ENCODE assay signal across 21 cellular contexts in genomic region chr12:44542716-44543115, GRCh38.
"Had no signal": no experiment of that assay in that cellular context is flagged by ENCODE, and none has a peak within 500 bp of the region (broad histone marks: within the 10 kb centered on the region; RNA-seq: fewer than 3 reads in every experiment).

No MANE protein-coding gene starts in this region.

- H3K4me2 ChIP-seq: SK-N-SH had no signal

- H3K9ac ChIP-seq: SK-N-SH had no signal

- H3K27ac ChIP-seq: RWPE1 had no signal

- ATAC-seq: HepG2, Panc1, PC-3 had no signal

- DNase-seq: IMR-90, Kasumi-1, KG1, MV-4-11, NCI-H1048, NCI-H1105, NCI-H1417, NCI-H1436 treated with DMSO at 0.1 percent for 48 hours, NCI-H1694, NCI-H187 treated with DMSO at 0.1 percent for 48 hours, NCI-H2029 treated with DMSO at 0.1 percent for 48 hours, NCI-H2171 treated with DMSO at 0.1 percent for 48 hours, NCI-H524, NCI-H69, NCI-H774, PC-3, SHP77, SK-N-SH had no signal

- H3K9me3 ChIP-seq: SK-N-SH had no signal
